ENCODE assay signal across 26 cellular contexts in the genomic region with DNA sequence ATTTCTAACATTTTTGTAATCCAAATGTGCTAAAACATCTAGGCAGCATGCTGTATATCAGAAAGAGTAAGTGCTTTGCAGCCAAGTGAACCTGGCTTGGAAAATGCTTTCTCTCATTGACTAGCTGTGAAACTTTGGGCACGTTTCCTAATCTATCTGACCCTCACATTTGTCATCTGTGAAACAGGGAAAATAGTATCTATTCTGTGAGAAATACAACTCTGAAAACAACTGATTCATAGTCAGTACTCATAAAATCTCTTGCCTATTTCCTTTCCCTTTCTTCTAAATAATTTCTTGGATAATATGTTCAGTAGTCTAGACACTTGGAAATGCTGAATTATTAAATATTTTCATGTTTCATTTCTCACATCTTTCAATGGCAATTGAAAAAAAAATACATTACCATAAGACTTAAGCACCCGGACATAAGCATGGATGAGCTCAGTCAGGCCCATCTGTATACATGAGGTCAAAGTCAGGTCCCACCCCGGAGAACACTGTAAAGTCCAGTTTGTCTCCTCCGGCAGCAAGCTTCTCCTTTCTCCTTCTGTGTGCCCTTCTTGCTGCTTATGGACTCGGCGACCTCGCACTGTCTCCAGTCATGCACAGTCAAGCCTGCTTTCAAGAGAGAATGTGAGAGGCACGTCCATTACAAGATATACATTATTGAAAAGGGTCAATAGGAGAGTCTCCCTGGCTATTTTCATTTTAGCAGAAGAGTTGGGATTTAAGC.
DNase-seq lines count a peak whose midpoint lies in the region; ATAC-seq, FAIRE-seq and TF ChIP-seq lines count a peak whose summit lies in the region.
"Had no signal": no experiment of that assay in that cellular context is flagged by ENCODE, and none has a peak within 500 bp of the region (broad histone marks: within the 10 kb centered on the region; RNA-seq: fewer than 3 reads in every experiment).

No MANE protein-coding gene starts in this region.

- no peak overlapping the region for H3K9ac ChIP-seq in liver (ENCODE audit: low read depth in 1 of 2, low read length in 2 of 2)
- H3K9ac ChIP-seq in HepG2 (ENCODE audit: insufficient read depth, low read depth, low read length): no peak overlapping the region

- H3K36me3 ChIP-seq in liver (ENCODE audit: control insufficient read depth in 4 of 4, insufficient read depth in 3 of 4, low read depth in 1 of 4, low read length in 3 of 4) (no peaks in the 10 kb centered on the region), HepG2 (replicated peaks in 1 of 2; ENCODE audit: control insufficient read depth in 1 of 2, insufficient read depth in 2 of 2, low read length in 2 of 2) (no peaks in the 10 kb centered on the region), right lobe of liver (no peaks in the 10 kb centered on the region), vagina (no peaks in the 10 kb centered on the region)
- H3K36me3 ChIP-seq: MG63, suprapubic skin had no signal

- in situ Hi-C loops in HepG2 (cut with HindIII; ENCODE audit: extremely low pct_ligation_motif_present, low pct_unique_long_range_greater_than_20kb): no loop called here

- H3K4me3 ChIP-seq in liver (ENCODE audit: low read depth in 1 of 3, low read length in 3 of 3) (no peak overlapping the region), HepG2 (replicated peaks in 1 of 3; ENCODE audit: insufficient read depth in 1 of 3, low read depth in 2 of 3, low read length in 3 of 3) (no peak overlapping the region), right lobe of liver (no peak overlapping the region), vagina (no peak overlapping the region)
- H3K4me3 ChIP-seq: A549, K562, MG63, suprapubic skin had no signal

- H3K27me3 Mint-ChIP-seq in brain: peaks cover 3% of the 10 kb centered on the region
- H3K27me3 Mint-ChIP-seq: stimulated activated memory B cell treated with anti-CD40 and anti-IgM and Interleukin-4, amounts not matched to agents 10 μg/mL and 1 μg/mL and 100 μg/mL, for 72 hours; T-cell had no signal

- H3K79me2 ChIP-seq in HepG2 (ENCODE audit: insufficient read depth, low read length): no peaks in the 10 kb centered on the region

- TF ChIP-seq CTCF in liver (IDR thresholded peaks at IDR 0.05; ENCODE audit: low read depth, low read length, missing input control) (no peak), HepG2 (CRISPR knock-in tag; IDR thresholded peaks at IDR 0.05) (no peak), brain (conservative IDR thresholded peaks at IDR 0.05) (no peak), right lobe of liver (IDR thresholded peaks at IDR 0.05) (no peak), vagina (IDR thresholded peaks at IDR 0.05) (no peak)

- POLR2A ChIA-PET in HepG2 (lab: Yijun Ruan, JAX): no interaction called here

- no peak for TF ChIP-seq RAD21 in liver (IDR thresholded peaks at IDR 0.05)
- TF ChIP-seq RAD21 in HepG2 (CRISPR knock-in tag; IDR thresholded peaks at IDR 0.05): no peak

- H3K36me3 Mint-ChIP-seq in brain: peaks cover 10% of the 10 kb centered on the region

- no peaks in the 10 kb centered on the region for H4K20me1 ChIP-seq in HepG2 (ENCODE audit: insufficient read depth, low read length)

- TF ChIP-seq POLR2A in HepG2 (IDR thresholded peaks at IDR 0.05; ENCODE audit: insufficient read depth in 1 of 2, low read depth in 2 of 2, low read length in 2 of 2): no peak
- TF ChIP-seq POLR2A in right lobe of liver (IDR thresholded peaks at IDR 0.05): no peak
- no peak for TF ChIP-seq POLR2A in vagina (IDR thresholded peaks at IDR 0.05)

- H3K4me1 ChIP-seq in liver (ENCODE audit: control insufficient read depth in 4 of 4, insufficient read depth in 4 of 4, low read length in 3 of 4) (peaks cover 12 to 37% (median 19%) of the 10 kb centered on the region in 4 donors), HepG2 (ENCODE audit: insufficient read depth, low read length) (peaks cover 29% of the 10 kb centered on the region), right lobe of liver (peaks cover 0 to 29% (median 13%) of the 10 kb centered on the region in 4 donors), vagina (peaks cover 9% of the 10 kb centered on the region)
- H3K4me1 ChIP-seq: A549, suprapubic skin had no signal

- ATAC-seq in HepG2 (no peak; the same call in 2 of the 3 replicates), right lobe of liver (peak; percentile 45 to 71 (median 51)), HG02763 (IDR thresholded peaks at IDR 0.05; ENCODE audit: unreplicated experiment) (no peak)
- ATAC-seq: A549; activated CD8-positive, alpha-beta T cell treated with anti-CD3 and anti-CD28 coated beads, Interleukin-2, amount 10 ng/mL, durations not matched to agents 7 days and 5 days; K562; stimulated activated memory B cell treated with anti-CD40 and anti-IgM and Interleukin-4, amounts not matched to agents 10 μg/mL and 1 μg/mL and 100 μg/mL, for 72 hours; T-cell had no signal

- no peak overlapping the region for H3K4me2 ChIP-seq in HepG2 (ENCODE audit: low read depth, low read length)
- H3K4me2 ChIP-seq: A549 had no signal

- H3K27ac ChIP-seq in liver (ENCODE audit: low read depth in 1 of 2, low read length in 2 of 2): peak overlapping the region; percentile 35 to 46
- H3K27ac ChIP-seq in HepG2 (ENCODE audit: extremely low read length, insufficient read depth, low read length): no peak overlapping the region
- H3K27ac ChIP-seq in right lobe of liver: peak overlapping the region in 2 of 3 donors; percentile 29 to 63
- peak overlapping the region; percentile 34 for H3K27ac ChIP-seq in vagina
- H3K27ac ChIP-seq: A549, suprapubic skin had no signal

- BruUV-seq in HepG2 (replicated peaks; lab: Mats Ljungman, UMichigan): no TSS peak

- H3K9me3 ChIP-seq in liver (ENCODE audit: control insufficient read depth in 4 of 4, low read length in 3 of 4) (no peaks in the 10 kb centered on the region), HepG2 (ENCODE audit: low read length) (no peaks in the 10 kb centered on the region), right lobe of liver (no peaks in the 10 kb centered on the region), vagina (no peaks in the 10 kb centered on the region)
- H3K9me3 ChIP-seq: A549, MG63, suprapubic skin had no signal

- H2AFZ ChIP-seq in HepG2 (ENCODE audit: low read length): no peak overlapping the region

- H3K27ac Mint-ChIP-seq in brain: peak overlapping the region; percentile 84 to 95 (median 87)
- H3K27ac Mint-ChIP-seq: activated CD8-positive, alpha-beta T cell treated with anti-CD3 and anti-CD28 coated beads, Interleukin-2, amount 10 ng/mL, durations not matched to agents 7 days and 5 days; stimulated activated memory B cell treated with anti-CD40 and anti-IgM and Interleukin-4, amounts not matched to agents 10 μg/mL and 1 μg/mL and 100 μg/mL, for 72 hours; T-cell had no signal

- FAIRE-seq in HepG2 (lab: Jason Lieb, UNC): no peak
- FAIRE-seq: A549, K562, keratinocyte, RCC 7860 had no signal

- H3K4me3 Mint-ChIP-seq in brain: peak overlapping the region in 4 of 5 experiments; percentile 12 to 51 (median 30)
- H3K4me3 Mint-ChIP-seq: activated CD8-positive, alpha-beta T cell treated with anti-CD3 and anti-CD28 coated beads, Interleukin-2, amount 10 ng/mL, durations not matched to agents 7 days and 5 days; stimulated activated memory B cell treated with anti-CD40 and anti-IgM and Interleukin-4, amounts not matched to agents 10 μg/mL and 1 μg/mL and 100 μg/mL, for 72 hours; T-cell had no signal

- TF ChIP-seq EP300 in HepG2 (IDR thresholded peaks at IDR 0.05; ENCODE audit: low read depth in 2 of 2, low read length in 2 of 2): no peak
- TF ChIP-seq EP300 in HepG2 (CRISPR knock-in tag; IDR thresholded peaks at IDR 0.05; ENCODE audit: borderline replicate concordance): no peak

- no peaks in the 10 kb centered on the region for H3K9me3 Mint-ChIP-seq in brain
- H3K9me3 Mint-ChIP-seq: stimulated activated memory B cell treated with anti-CD40 and anti-IgM and Interleukin-4, amounts not matched to agents 10 μg/mL and 1 μg/mL and 100 μg/mL, for 72 hours; T-cell had no signal

- CTCF ChIA-PET in HepG2 (lab: Yijun Ruan, JAX; ENCODE audit: low intra/inter-chr PET ratio, low total read pairs): no interaction called here

- no peak for DNase-seq in HepG2 (ENCODE audit: low spot score)
- DNase-seq in right lobe of liver: no peak
- no peak for DNase-seq in vagina (ENCODE audit: extremely low spot score in 2 of 2)
- DNase-seq in activated CD8-positive, alpha-beta memory T cell treated with anti-CD3 and anti-CD28 coated beads, Interleukin-2, amount 50 U/mL, for 4 hours: no peak
- no peak for DNase-seq in activated CD4-positive, alpha-beta T cell treated with anti-CD3 and anti-CD28 coated beads for 48 hours
- DNase-seq: activated CD4-positive, CD25-positive, alpha-beta regulatory T cell treated with anti-CD3 and anti-CD28 coated beads, Interleukin-2, amount 50 U/mL, for 72 hours; activated CD8-positive, alpha-beta T cell treated with anti-CD3 and anti-CD28 coated beads, Interleukin-2, amount 10 ng/mL, durations not matched to agents 7 days and 5 days; activated gamma-delta T cell; DMS79 treated with DMSO at 0.1 percent for 48 hours; effector CD8-positive, alpha-beta T cell; erythroblast; MG63; NCI-H2081; NK-92 treated with Interleukin-12 subunit alpha and Interleukin-12 subunit beta, amount 100 ng/mL, for 24 hours; nucleus accumbens; stimulated activated CD4-positive, alpha-beta T cell treated with anti-CD3 and anti-CD28 coated beads, Interleukin-4, amount 100 ng/mL, for 1 hour; T-cell had no signal

- peaks cover 91% of the 10 kb centered on the region for H3K4me1 Mint-ChIP-seq in brain
- H3K4me1 Mint-ChIP-seq: stimulated activated memory B cell treated with anti-CD40 and anti-IgM and Interleukin-4, amounts not matched to agents 10 μg/mL and 1 μg/mL and 100 μg/mL, for 72 hours; T-cell had no signal

- H3K27me3 ChIP-seq in liver (ENCODE audit: control insufficient read depth in 4 of 4, insufficient read depth in 4 of 4, low read length in 3 of 4) (no peaks in the 10 kb centered on the region), HepG2 (ENCODE audit: control insufficient read depth in 1 of 2, insufficient read depth in 2 of 2, low read length in 2 of 2) (no peaks in the 10 kb centered on the region), right lobe of liver (no peaks in the 10 kb centered on the region), vagina (no peaks in the 10 kb centered on the region)
- H3K27me3 ChIP-seq: MG63, suprapubic skin had no signal

- intact Hi-C loops in HepG2 (cut with micrococcal nuclease; ENCODE audit: unreplicated experiment): no loop called here
- intact Hi-C loops in right lobe of liver (cut with DNase I): no loop called here
- intact Hi-C loops in vagina (cut with DNase I): no loop called here

- 50% methylated on average over 8 of the region's 8 CpGs for WGBS in liver
- WGBS in HepG2 (ENCODE audit: low lambda C conversion rate): 84% methylated on average over 8 of the region's 8 CpGs
- 33% methylated on average over 7 of the region's 8 CpGs for WGBS in right lobe of liver (ENCODE audit: insufficient coverage, low coverage, low lambda C conversion rate, missing lambda C conversion rate)

TF ChIP-seq in liver, 16 proteins besides CTCF, POLR2A, EP300 and RAD21 (continues in another document):
- TF ChIP-seq FOXA1 (IDR thresholded peaks at IDR 0.05): no peak

TF ChIP-seq in HepG2, 621 proteins besides CTCF, POLR2A, EP300 and RAD21:
- no peak for TF ChIP-seq HMG20A (CRISPR knock-in tag; IDR thresholded peaks at IDR 0.05; ENCODE audit: borderline replicate concordance)

Comparison
In these comparisons a context has a peak if more than half of its experiments do, and no peak if none do; other contexts are left out.
1. ATAC-seq: peak in right lobe of liver (4 of 4); none in HepG2 (single experiment) and HG02763 (single experiment).